Comparison of ENCODE assay signal across 8 cellular contexts in the genomic region with DNA sequence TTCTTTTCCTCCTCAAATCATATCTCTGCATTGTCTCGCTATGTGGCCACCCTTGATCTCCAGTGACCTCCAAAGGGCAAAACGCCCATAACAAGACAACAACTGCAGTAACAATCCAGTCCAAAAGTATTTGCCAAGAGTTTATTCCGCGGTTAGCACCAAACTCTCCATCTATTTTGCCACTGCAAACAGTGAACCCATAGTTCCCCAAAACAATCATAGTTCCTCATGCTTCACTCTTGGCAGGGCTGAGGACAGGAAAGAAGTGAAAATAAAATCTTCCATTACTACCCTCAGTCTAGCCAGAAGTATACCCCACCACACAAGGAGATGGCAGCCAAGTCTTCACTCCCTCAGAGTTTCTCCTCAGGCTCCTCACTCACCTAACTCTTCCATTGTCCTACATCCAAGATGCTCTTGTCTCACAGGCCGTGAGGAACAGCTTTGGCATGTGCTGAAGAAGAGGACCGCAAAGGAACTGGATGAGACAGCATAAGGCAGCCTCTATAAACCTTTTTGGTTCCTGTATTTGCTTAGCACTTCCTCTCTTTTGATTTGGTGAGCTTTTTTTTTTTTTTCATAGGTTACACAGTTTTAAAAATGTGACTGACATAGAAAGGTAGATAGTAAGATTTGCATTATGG. TPM values are rescaled to one million over a fixed set of nuclear protein-coding genes. Genes with fewer than 3 reads are reported as not detected.
A peak's percentile ranks its signal among the peaks of the same experiment; 100 is the strongest.
DNase-seq lines count a peak whose midpoint lies in the region; ATAC-seq and TF ChIP-seq lines count a peak whose summit lies in the region.

A gene (minus strand): TSS at position 480 of the 644 bp plus-strand sequence. CDS start 84 bp downstream, at position 396.

- peak within 1 kb of the TSS; percentile 93 to 99 (median 94) for H3K4me3 Mint-ChIP-seq in T-cell
- peak within 1 kb of the TSS; percentile 93 to 97 (median 96) for H3K4me3 Mint-ChIP-seq in brain

- TF ChIP-seq CTCF in brain (conservative IDR thresholded peaks at IDR 0.05), result no peak

- H3K9me3 ChIP-seq in mononuclear cell (ENCODE audit: low read depth, low read length) (no peaks in the 10 kb centered on the region), thymus (ENCODE audit: control insufficient read depth) (no peaks in the 10 kb centered on the region)

- H3K4me1 Mint-ChIP-seq in T-cell (peaks cover 59 to 71% (median 66%) of the 10 kb centered on the region in 3 donors), brain (peaks cover 54% of the 10 kb centered on the region)

- CTCF ChIA-PET in T-cell (lab: Charles Lee), result interaction anchor here (0.6 to 6.3 kb wide), 12 partner anchors 8 to 1008 kb away, joined by 3 to 108 read pairs (median 4); a partner anchor contains a TSS

- H3K9me3 Mint-ChIP-seq in T-cell (no peaks in the 10 kb centered on the region), brain (peaks cover 0 to 3% (median 0%) of the 10 kb centered on the region in 5 experiments)

- no peak for ATAC-seq in T-cell (replicated peaks in 1 of 4)
- no peak for ATAC-seq in GM19452 (IDR thresholded peaks at IDR 0.05; ENCODE audit: unreplicated experiment)
- no peak for ATAC-seq in HG02623 (IDR thresholded peaks at IDR 0.05; ENCODE audit: unreplicated experiment)

- H3K27me3 ChIP-seq in mononuclear cell (ENCODE audit: insufficient read depth, low read length), result no peaks in the 10 kb centered on the region
- no peaks in the 10 kb centered on the region for H3K27me3 ChIP-seq in thymus (ENCODE audit: control insufficient read depth, insufficient read depth)

- H3K4me3 ChIP-seq in mononuclear cell (ENCODE audit: low read length) (peak within 1 kb of the TSS; percentile 51), thymus (ENCODE audit: low read length) (peak within 1 kb of the TSS; percentile 95)

- DNase-seq in DMS153 (lab: John Stamatoyannopoulos, UW) (peak; percentile 10), DMS153 treated with DMSO at 0.1 percent for 48 hours (lab: John Stamatoyannopoulos, UW; ENCODE audit: unreplicated experiment) (no peak), T-cell (peak in 32 of 34 experiments; percentile 12 to 63 (median 38))

- peak within 1 kb of the TSS; percentile 79 for H3K27ac ChIP-seq in thymus (ENCODE audit: low read depth)

- H3K36me3 ChIP-seq in thymus (ENCODE audit: control insufficient read depth, insufficient read depth), result no peaks in the 10 kb centered on the region

- peaks cover 15% of the 10 kb centered on the region for H3K36me3 Mint-ChIP-seq in T-cell
- H3K36me3 Mint-ChIP-seq in brain, result peaks cover 2% of the 10 kb centered on the region

- POLR2A ChIA-PET in T-cell (lab: Charles Lee), result interaction anchor here (0.6 to 3.4 kb wide), 11 partner anchors 8 to 53 kb away, joined by 3 to 35 read pairs (median 4); no protein-coding TSS in a partner anchor

- H3K27me3 Mint-ChIP-seq in T-cell, result no peaks in the 10 kb centered on the region
- peaks cover 11% of the 10 kb centered on the region for H3K27me3 Mint-ChIP-seq in brain

- H3K27ac Mint-ChIP-seq in T-cell (peak within 1 kb of the TSS; percentile 96 to 100), brain (peak within 1 kb of the TSS in 3 of 5 experiments; percentile 100)

- H3K4me1 ChIP-seq in mononuclear cell (ENCODE audit: insufficient read depth, low read length) (peaks cover 55% of the 10 kb centered on the region), thymus (ENCODE audit: control insufficient read depth, insufficient read depth, low read length) (peaks cover 15% of the 10 kb centered on the region)

- WGBS in thymus, result 26% methylated on average over 6 of the region's 6 CpGs

RNA-seq across cellular contexts. Expression of the gene that starts here (rescaled TPM):
- total RNA-seq in T-cell, result 100 to 1,000 TPM in 3 of 5 donors, 10 to 100 TPM in 2; 86.8 to 158 (median 142) TPM
- 3.7 TPM for polyA plus RNA-seq in brain (ENCODE audit: insufficient read depth, low read depth, low replicate concordance)
- 50.8 TPM for total RNA-seq in mononuclear cell
- 58.8 TPM for polyA plus RNA-seq in thymus

Comparison
In these comparisons a context has a peak if more than half of its experiments do, and no peak if none do; other contexts are left out.
1. RNA of the gene that starts here (polyA plus RNA-seq): 58.8 TPM in thymus (single experiment); 3.7 TPM in brain (single experiment); every median in the first group is over 10 times any median in the second.